Comparison of ENCODE assay signal across 30 cellular contexts in the genomic region with DNA sequence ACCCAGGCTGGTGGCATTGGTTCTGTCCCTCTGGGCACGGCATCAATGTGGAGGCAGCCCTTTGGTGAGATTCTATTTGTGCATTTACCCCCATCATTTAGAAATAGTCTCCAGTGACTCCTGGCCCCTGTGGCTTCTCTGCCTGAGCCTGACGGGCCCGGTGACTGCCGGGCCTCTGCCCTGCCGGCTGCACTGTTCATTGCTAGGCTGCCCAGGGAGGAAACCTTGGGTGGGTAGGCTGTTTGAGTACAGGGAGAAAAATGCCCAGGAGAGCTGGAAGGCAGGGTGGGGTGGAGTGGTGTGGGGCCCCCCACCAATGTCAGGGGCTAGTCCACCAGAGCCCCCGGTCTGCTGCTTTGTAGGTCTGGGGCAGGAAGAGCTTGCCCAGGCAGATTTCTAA. TPM values are rescaled to one million over a fixed set of nuclear protein-coding genes. Genes with fewer than 3 reads are reported as not detected.
"Had no signal": no experiment of that assay in that cellular context is flagged by ENCODE, and none has a peak within 500 bp of the region (broad histone marks: within the 10 kb centered on the region; RNA-seq: fewer than 3 reads in every experiment).

No MANE protein-coding gene starts in this region.

- H3K4me3 Mint-ChIP-seq: naive thymus-derived CD8-positive, alpha-beta T cell; nephron; neural crest cell; stimulated activated naive CD8-positive, alpha-beta T cell treated with anti-CD3 and anti-CD28 coated beads, Interleukin-15, Interleukin-2, amounts not matched to agents 100 ng/mL and 50 ng/mL, for 24 hours had no signal

- H3K36me3 ChIP-seq: lower lobe of right lung, ovary, right atrium auricular region, right lobe of liver, thoracic aorta had no signal

- H3K27me3 ChIP-seq: ovary, right atrium auricular region, right lobe of liver, suprapubic skin, tibial artery, upper lobe of right lung had no signal

- H3K4me2 ChIP-seq: smooth muscle cell had no signal

- ATAC-seq: left cardiac atrium; left lobe of liver; lower lobe of right lung; naive thymus-derived CD8-positive, alpha-beta T cell; right lobe of liver; upper lobe of right lung had no signal

- H3K27ac Mint-ChIP-seq: naive thymus-derived CD8-positive, alpha-beta T cell; progenitor cell of endocrine pancreas had no signal

- H3K9me3 ChIP-seq: lower lobe of right lung, ovary, right atrium auricular region, right lobe of liver, suprapubic skin, thoracic aorta, tibial artery, upper lobe of right lung had no signal

- H3K27ac ChIP-seq: lower lobe of right lung, ovary, right atrium auricular region, right lobe of liver, suprapubic skin, thoracic aorta, tibial artery, upper lobe of right lung had no signal

- H3K9me3 Mint-ChIP-seq: naive thymus-derived CD8-positive, alpha-beta T cell; nephron; neural crest cell; stimulated activated naive CD8-positive, alpha-beta T cell treated with anti-CD3 and anti-CD28 coated beads, Interleukin-15, Interleukin-2, amounts not matched to agents 100 ng/mL and 50 ng/mL, for 24 hours had no signal

- DNase-seq: hippocampal formation; kidney glomerular epithelial cell; left cardiac atrium; lower lobe of right lung; mammary epithelial cell; mesenchymal stem cell; naive thymus-derived CD8-positive, alpha-beta T cell; ovary; right lobe of liver; stimulated activated CD4-positive, alpha-beta T cell treated with anti-CD3 and anti-CD28 coated beads, Interleukin-1b, Interleukin-23, amount 100 ng/mL, for 48 hours; stimulated activated CD4-positive, alpha-beta T cell treated with anti-CD3 and anti-CD28 coated beads, Interleukin-2, amount 100 ng/mL, for 48 hours; stimulated activated CD4-positive, alpha-beta T cell treated with anti-CD3 and anti-CD28 coated beads, Interleukin-4, amount 100 ng/mL, for 4 hours; stimulated activated CD8-positive, alpha-beta memory T cell treated with anti-CD3 and anti-CD28 coated beads, Interleukin-4, amount 100 ng/mL, for 48 hours; stimulated activated naive CD4-positive, alpha-beta T cell; tibial artery; trophoblast cell; upper lobe of right lung had no signal

- H3K4me1 ChIP-seq: lower lobe of right lung, right lobe of liver, tibial artery, upper lobe of right lung had no signal

- H3K4me3 ChIP-seq: lower lobe of right lung, ovary, right atrium auricular region, right lobe of liver, smooth muscle cell, suprapubic skin, thoracic aorta, tibial artery, upper lobe of right lung had no signal

- H3K27me3 Mint-ChIP-seq: naive thymus-derived CD8-positive, alpha-beta T cell; stimulated activated naive CD8-positive, alpha-beta T cell treated with anti-CD3 and anti-CD28 coated beads, Interleukin-15, Interleukin-2, amounts not matched to agents 100 ng/mL and 50 ng/mL, for 24 hours had no signal

RNA-seq across cellular contexts. Expression of a gene that starts 23.4 kb away (rescaled TPM):
- total RNA-seq: left lobe of liver; liver; naive thymus-derived CD8-positive, alpha-beta T cell; neural crest cell; omental fat pad; progenitor cell of endocrine pancreas; pulmonary artery endothelial cell; skeletal muscle tissue; smooth muscle cell; thoracic aorta; upper lobe of right lung had no signal
- polyA plus RNA-seq: naive thymus-derived CD8-positive, alpha-beta T cell; ovary; smooth muscle cell had no signal
